ENCODE assay signal across 3 cellular contexts in genomic region chr11:108606070-108606469, GRCh38.
TF ChIP-seq lines count a peak whose summit lies in the region.

No MANE protein-coding gene starts in this region.

TF ChIP-seq in A549, 52 proteins besides CTCF, POLR2A, EP300 and RAD21:
- TF ChIP-seq BHLHE40 (IDR thresholded peaks at IDR 0.05; ENCODE audit: low read depth, low read length): no peak

TF ChIP-seq in IMR-90, 13 proteins besides CTCF, POLR2A, EP300 and RAD21:
- TF ChIP-seq NFE2L2 (IDR thresholded peaks at IDR 0.05; ENCODE audit: low read depth, low read length): no peak
- TF ChIP-seq BHLHE40 (IDR thresholded peaks at IDR 0.05; ENCODE audit: low read depth, low read length): no peak
- no peak for TF ChIP-seq MAZ (IDR thresholded peaks at IDR 0.05; ENCODE audit: borderline replicate concordance, low read depth, low read length)
- no peak for TF ChIP-seq ELK1 (IDR thresholded peaks at IDR 0.05; ENCODE audit: borderline replicate concordance, low read depth, low read length)

TF ChIP-seq in GM12878, 131 proteins besides CTCF, POLR2A, EP300 and RAD21:
- TF ChIP-seq, protein P1, sequence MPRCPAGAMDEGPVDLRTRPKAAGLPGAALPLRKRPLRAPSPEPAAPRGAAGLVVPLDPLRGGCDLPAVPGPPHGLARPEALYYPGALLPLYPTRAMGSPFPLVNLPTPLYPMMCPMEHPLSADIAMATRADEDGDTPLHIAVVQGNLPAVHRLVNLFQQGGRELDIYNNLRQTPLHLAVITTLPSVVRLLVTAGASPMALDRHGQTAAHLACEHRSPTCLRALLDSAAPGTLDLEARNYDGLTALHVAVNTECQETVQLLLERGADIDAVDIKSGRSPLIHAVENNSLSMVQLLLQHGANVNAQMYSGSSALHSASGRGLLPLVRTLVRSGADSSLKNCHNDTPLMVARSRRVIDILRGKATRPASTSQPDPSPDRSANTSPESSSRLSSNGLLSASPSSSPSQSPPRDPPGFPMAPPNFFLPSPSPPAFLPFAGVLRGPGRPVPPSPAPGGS (IDR thresholded peaks at IDR 0.05; ENCODE audit: borderline replicate concordance, insufficient read depth, low read depth, low read length, poor library complexity, severe bottlenecking): peak; percentile 38
- TF ChIP-seq ATF7 (IDR thresholded peaks at IDR 0.05; ENCODE audit: low read depth) (no peak), RFX5 (IDR thresholded peaks at IDR 0.05; ENCODE audit: low read depth, low read length) (no peak), BACH1 (IDR thresholded peaks at IDR 0.05; ENCODE audit: borderline replicate concordance) (no peak), TCF3 (IDR thresholded peaks at IDR 0.05; ENCODE audit: borderline replicate concordance, insufficient read depth, low read depth, low read length) (no peak), JUNB (IDR thresholded peaks at IDR 0.05) (0 out of 2 replicates have a peak, but pooled peaks have one; percentile 14), HCFC1 (IDR thresholded peaks at IDR 0.05; ENCODE audit: low read length) (no peak)
- TF ChIP-seq, protein P2, sequence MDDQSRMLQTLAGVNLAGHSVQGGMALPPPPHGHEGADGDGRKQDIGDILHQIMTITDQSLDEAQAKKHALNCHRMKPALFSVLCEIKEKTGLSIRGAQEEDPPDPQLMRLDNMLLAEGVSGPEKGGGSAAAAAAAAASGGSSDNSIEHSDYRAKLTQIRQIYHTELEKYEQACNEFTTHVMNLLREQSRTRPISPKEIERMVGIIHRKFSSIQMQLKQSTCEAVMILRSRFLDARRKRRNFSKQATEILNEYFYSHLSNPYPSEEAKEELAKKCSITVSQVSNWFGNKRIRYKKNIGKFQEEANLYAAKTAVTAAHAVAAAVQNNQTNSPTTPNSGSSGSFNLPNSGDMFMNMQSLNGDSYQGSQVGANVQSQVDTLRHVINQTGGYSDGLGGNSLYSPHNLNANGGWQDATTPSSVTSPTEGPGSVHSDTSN (IDR thresholded peaks at IDR 0.05; ENCODE audit: insufficient replicate concordance, low read depth, low read length): no peak
